ENCODE assay signal across 1 cellular context in genomic region chr6:87701676-87702588, GRCh38.
TF ChIP-seq lines count a peak whose summit lies in the region.

Gene AKIRIN2 (minus strand): TSS chr6:87702233. CDS start chr6:87701684, 549 bp downstream.

TF ChIP-seq in HepG2, 621 proteins besides CTCF, POLR2A, EP300 and RAD21 (continued from another document and continues in another):
- TF ChIP-seq FUBP1 (CRISPR knock-in tag; IDR thresholded peaks at IDR 0.05; ENCODE audit: borderline replicate concordance), result no peak
- no peak for TF ChIP-seq USF2 (IDR thresholded peaks at IDR 0.05; ENCODE audit: low read depth, low read length)
- no peak for TF ChIP-seq USF2 (CRISPR knock-in tag; IDR thresholded peaks at IDR 0.05; ENCODE audit: borderline replicate concordance)
- no peak for TF ChIP-seq ZNF557 (CRISPR knock-in tag; IDR thresholded peaks at IDR 0.05)
- TF ChIP-seq SNAPC2 (CRISPR knock-in tag; IDR thresholded peaks at IDR 0.05), result no peak
- 0 out of 2 replicates have a peak, but pooled peaks have one; percentile 74 for TF ChIP-seq ZMAT3 (CRISPR knock-in tag; conservative IDR thresholded peaks at IDR 0.05)
- TF ChIP-seq ZNF205 (CRISPR knock-in tag; IDR thresholded peaks at IDR 0.05), result no peak; the same call in 1 of the 2 replicates
- TF ChIP-seq PAWR (CRISPR knock-in tag; IDR thresholded peaks at IDR 0.05; ENCODE audit: borderline replicate concordance), result no peak
- TF ChIP-seq PAXIP1 (CRISPR knock-in tag; conservative IDR thresholded peaks at IDR 0.05), result peak; percentile 40; the same call in 1 of the 2 replicates
- TF ChIP-seq ATF2 (CRISPR knock-in tag; IDR thresholded peaks at IDR 0.05), result peak; percentile 65
- TF ChIP-seq TBL1XR1 (IDR thresholded peaks at IDR 0.05; ENCODE audit: borderline replicate concordance, low read length, partially characterized antibody), result no peak
- peak; percentile 92 for TF ChIP-seq SP4 (CRISPR knock-in tag; IDR thresholded peaks at IDR 0.05)
- peak; percentile 76; the same call in 1 of the 2 replicates for TF ChIP-seq TMF1 (CRISPR knock-in tag; IDR thresholded peaks at IDR 0.05; ENCODE audit: low read depth)
- no peak for TF ChIP-seq DNMT3B (CRISPR knock-in tag; conservative IDR thresholded peaks at IDR 0.05)
- peak; percentile 1; the same call in 1 of the 2 replicates for TF ChIP-seq CEBPB (IDR thresholded peaks at IDR 0.05; ENCODE audit: borderline replicate concordance, low read depth, low read length)
- TF ChIP-seq MLLT10 (CRISPR knock-in tag; IDR thresholded peaks at IDR 0.05), result no peak
- TF ChIP-seq GRHL1 (CRISPR knock-in tag; conservative IDR thresholded peaks at IDR 0.05), result no peak
- peak; percentile 21; the same call in 1 of the 2 replicates for TF ChIP-seq RXRB (CRISPR knock-in tag; IDR thresholded peaks at IDR 0.05; ENCODE audit: borderline replicate concordance)
- no peak for TF ChIP-seq FOXP1 (IDR thresholded peaks at IDR 0.05)
- TF ChIP-seq FOXP1 (CRISPR knock-in tag; IDR thresholded peaks at IDR 0.05), result no peak
- peak; percentile 66; the same call in 1 of the 2 replicates for TF ChIP-seq CCDC6 (CRISPR knock-in tag; IDR thresholded peaks at IDR 0.05)
- TF ChIP-seq AKAP8 (CRISPR knock-in tag; IDR thresholded peaks at IDR 0.05), result peak; percentile 34; the same call in 1 of the 2 replicates
- TF ChIP-seq NR1H2 (CRISPR knock-in tag; IDR thresholded peaks at IDR 0.05; ENCODE audit: borderline replicate concordance, low read depth), result no peak
- TF ChIP-seq ZNF460 (CRISPR knock-in tag; IDR thresholded peaks at IDR 0.05; ENCODE audit: borderline replicate concordance), result no peak
- no peak; the same call in 1 of the 2 replicates for TF ChIP-seq SIX4 (CRISPR knock-in tag; IDR thresholded peaks at IDR 0.05)
- no peak; the same call in none of the 2 replicates for TF ChIP-seq PHF20 (CRISPR knock-in tag; IDR thresholded peaks at IDR 0.05)
- peak; percentile 58; the same call in 1 of the 2 replicates for TF ChIP-seq ZFX (CRISPR knock-in tag; IDR thresholded peaks at IDR 0.05; ENCODE audit: low read depth)
- TF ChIP-seq E2F2 (CRISPR knock-in tag; IDR thresholded peaks at IDR 0.05; ENCODE audit: borderline replicate concordance), result no peak
- TF ChIP-seq EHMT2 (IDR thresholded peaks at IDR 0.05; ENCODE audit: borderline replicate concordance, low read depth, low read length), result no peak
- no peak for TF ChIP-seq ZMAT5 (CRISPR knock-in tag; IDR thresholded peaks at IDR 0.05; ENCODE audit: borderline replicate concordance, low read depth)
- TF ChIP-seq ZNF251 (CRISPR knock-in tag; IDR thresholded peaks at IDR 0.05), result no peak
- TF ChIP-seq SATB2 (CRISPR knock-in tag; IDR thresholded peaks at IDR 0.05), result no peak
- no peak for TF ChIP-seq FOXM1 (CRISPR knock-in tag; IDR thresholded peaks at IDR 0.05)
- peak; percentile 18; the same call in 1 of the 2 replicates for TF ChIP-seq FOXO1 (CRISPR knock-in tag; IDR thresholded peaks at IDR 0.05)
- TF ChIP-seq CERS6 (CRISPR knock-in tag; IDR thresholded peaks at IDR 0.05), result no peak
- TF ChIP-seq KDM5A (IDR thresholded peaks at IDR 0.05; ENCODE audit: borderline replicate concordance, low read length), result no peak; the same call in 1 of the 2 replicates
- TF ChIP-seq HMGXB3 (CRISPR knock-in tag; IDR thresholded peaks at IDR 0.05; ENCODE audit: borderline replicate concordance), result peak; percentile 72; the same call in 1 of the 2 replicates
- TF ChIP-seq KMT2B (CRISPR knock-in tag; IDR thresholded peaks at IDR 0.05), result peak; percentile 77; the same call in 1 of the 2 replicates
- TF ChIP-seq ZBTB26 (CRISPR knock-in tag; IDR thresholded peaks at IDR 0.05; ENCODE audit: borderline replicate concordance), result no peak
